Comparison of ENCODE assay signal across 8 cellular contexts in the genomic region with DNA sequence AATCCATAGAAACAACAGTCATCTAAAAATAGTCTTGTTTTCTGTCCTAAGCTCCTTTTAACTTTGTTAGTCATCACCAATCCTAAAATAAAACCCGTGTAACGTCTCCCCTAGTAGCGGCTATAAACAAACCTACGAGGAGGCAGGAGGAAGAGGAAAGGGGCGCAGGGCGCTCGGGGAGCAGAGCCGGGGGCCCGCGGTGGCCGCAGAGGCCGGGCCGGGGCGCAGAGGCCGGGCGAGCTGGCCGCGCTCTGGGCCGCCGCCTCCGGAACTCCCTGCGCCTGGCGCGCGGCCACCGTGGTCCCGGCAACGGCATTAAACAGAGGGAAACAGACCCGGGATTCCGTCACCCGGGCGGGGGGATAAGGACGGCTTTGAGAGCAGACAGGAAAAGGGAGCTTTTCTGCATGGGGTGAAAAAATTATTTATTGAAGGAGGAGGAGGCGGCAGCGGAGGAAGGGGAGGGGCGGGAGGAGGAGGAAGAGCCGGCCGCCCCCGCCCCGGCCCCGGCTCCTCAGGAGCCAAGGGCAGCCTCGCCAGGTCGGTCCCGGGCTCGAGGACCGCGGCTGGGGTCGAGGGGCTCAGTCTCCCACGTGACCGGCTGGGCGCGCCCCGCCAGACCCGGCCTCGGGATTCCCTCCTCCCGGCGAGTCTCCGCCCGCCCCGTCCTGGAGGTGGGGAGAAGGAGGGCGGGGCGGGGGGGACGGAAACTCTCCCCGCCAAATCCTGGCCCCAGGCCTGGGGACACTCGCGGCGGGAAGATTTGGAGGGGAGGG. TPM values are rescaled to one million over a fixed set of nuclear protein-coding genes. Genes with fewer than 3 reads are reported as not detected.
A peak's percentile ranks its signal among the peaks of the same experiment; 100 is the strongest.
DNase-seq lines count a peak whose midpoint lies in the region; FAIRE-seq and TF ChIP-seq lines count a peak whose summit lies in the region.

No MANE protein-coding gene starts in this region.

- H3K27me3 Mint-ChIP-seq in type B pancreatic cell = peaks cover 73% of the 10 kb centered on the region

- peaks cover 6% of the 10 kb centered on the region for H3K4me1 Mint-ChIP-seq in type B pancreatic cell (ENCODE audit: unreplicated experiment)

- no peak for TF ChIP-seq CTCF in esophagus squamous epithelium (IDR thresholded peaks at IDR 0.05)
- TF ChIP-seq CTCF in type B pancreatic cell (conservative IDR thresholded peaks at IDR 0.05) = no peak

- H3K27ac Mint-ChIP-seq in type B pancreatic cell = peak overlapping the region; percentile 39

- H3K27me3 ChIP-seq in esophagus squamous epithelium = peaks cover 0 to 93% (median 3%) of the 10 kb centered on the region in 4 donors

- peak overlapping the region; percentile 36 to 71 (median 54) for H3K4me3 ChIP-seq in esophagus squamous epithelium

- FAIRE-seq in GM19239 (lab: Jason Lieb, UNC) = peak; percentile 28

- intact Hi-C loops in esophagus squamous epithelium (cut with DNase I) = no loop called here

- DNase-seq in AG08396 (ENCODE audit: low spot score) (peak; percentile 96), GM19239 (ENCODE audit: insufficient read length, low spot score) (no peak), NCI-H2107 (lab: John Stamatoyannopoulos, UW) (peak; percentile 49), esophagus squamous epithelium (lab: John Stamatoyannopoulos, UW) (no peak), mucosa of gallbladder (ENCODE audit: low spot score) (peak; percentile 81), type B pancreatic cell (ENCODE audit: extremely low spot score, unreplicated experiment) (peak; percentile 76)
- DNase-seq in activated CD8-positive, alpha-beta memory T cell treated with anti-CD3 and anti-CD28 coated beads, Interleukin-2, amount 50 U/mL, for 48 hours = peak; percentile 74
- no peak for DNase-seq in activated CD4-positive, CD25-positive, alpha-beta regulatory T cell (lab: John Stamatoyannopoulos, UW)

- peak in 1 of 4 donors; percentile 9 for TF ChIP-seq POLR2A in esophagus squamous epithelium (IDR thresholded peaks at IDR 0.05)

- no peaks in the 10 kb centered on the region for H3K36me3 Mint-ChIP-seq in type B pancreatic cell

- no peaks in the 10 kb centered on the region for H3K36me3 ChIP-seq in esophagus squamous epithelium

- no peaks in the 10 kb centered on the region for H3K9me3 Mint-ChIP-seq in type B pancreatic cell

- peak overlapping the region; percentile 75 to 93 (median 88) for H3K27ac ChIP-seq in esophagus squamous epithelium

- peaks cover 21 to 46% (median 33%) of the 10 kb centered on the region in 3 donors for H3K4me1 ChIP-seq in esophagus squamous epithelium

- WGBS in esophagus squamous epithelium, 2 donors = 1% methylated on average over 37 to 40 of the region's 67 CpGs

- H3K9me3 ChIP-seq in esophagus squamous epithelium = no peaks in the 10 kb centered on the region

- peak overlapping the region; percentile 86 for H3K4me3 Mint-ChIP-seq in type B pancreatic cell

RNA-seq across cellular contexts. Expression of a gene that starts 1.9 kb away (rescaled TPM):
- total RNA-seq in esophagus squamous epithelium (1 to 10 TPM in 3 of 4 donors, under 1 TPM in 1; 0.79 to 4.8 (median 2.6) TPM), mucosa of gallbladder (7.4 TPM), type B pancreatic cell (ENCODE audit: low replicate concordance) (2.7 and 6.1 TPM in 2 replicates)

Comparison
In these comparisons a context has a peak if more than half of its experiments do, and no peak if none do; other contexts are left out.
1. DNase-seq: peak in AG08396 (single experiment), NCI-H2107 (single experiment), activated CD8-positive, alpha-beta memory T cell treated with anti-CD3 and anti-CD28 coated beads, Interleukin-2, amount 50 U/mL, for 48 hours (single experiment), mucosa of gallbladder (single experiment) and type B pancreatic cell (single experiment); none in GM19239 (single experiment), esophagus squamous epithelium (single experiment) and activated CD4-positive, CD25-positive, alpha-beta regulatory T cell (0 of 4).